Comparison of ENCODE assay signal across 10 cellular contexts in the genomic region with DNA sequence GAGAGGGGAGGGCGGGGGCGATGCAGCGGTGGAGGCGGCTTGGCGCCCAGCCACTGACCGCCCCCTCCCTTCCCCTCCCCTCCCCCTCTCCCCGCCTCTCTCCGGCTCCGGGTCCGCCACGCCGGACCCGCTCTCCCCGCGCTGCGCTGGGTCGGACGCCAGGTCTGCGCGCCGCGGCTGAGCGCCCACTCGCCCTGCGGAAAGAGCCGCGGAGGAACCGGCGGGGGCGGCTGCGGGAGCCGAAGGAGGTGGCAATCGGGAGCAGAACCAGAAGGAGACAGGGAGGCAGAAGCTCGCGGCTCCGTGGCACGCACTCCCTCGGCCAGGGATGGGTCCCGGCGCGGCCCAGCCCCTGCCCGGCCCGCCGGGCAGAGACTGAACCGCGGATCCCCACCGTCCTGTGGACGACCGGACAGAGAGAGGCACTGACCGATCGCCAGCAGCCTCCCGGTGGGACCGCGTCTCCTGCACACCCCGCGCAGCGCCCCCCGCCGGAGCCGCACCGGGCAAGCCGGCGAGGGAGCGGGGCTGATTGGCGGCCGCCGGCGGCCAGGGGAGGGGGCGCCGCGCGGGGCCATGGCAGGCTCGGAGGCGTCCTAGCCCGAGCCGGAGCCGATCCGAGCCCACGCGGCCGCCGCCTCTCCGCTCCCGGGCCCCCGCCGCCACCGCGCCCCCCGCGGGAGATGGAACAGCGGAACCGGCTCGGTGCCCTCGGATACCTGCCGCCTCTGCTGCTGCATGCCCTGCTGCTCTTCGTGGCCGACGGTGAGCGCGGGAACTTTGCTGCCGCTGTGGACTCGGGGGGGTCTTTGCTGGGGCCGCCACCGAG. TPM values are rescaled to one million over a fixed set of nuclear protein-coding genes. Genes with fewer than 3 reads are reported as not detected.
DNase-seq lines count a peak whose midpoint lies in the region; ATAC-seq lines count a peak whose summit lies in the region.
"Had no signal": no experiment of that assay in that cellular context is flagged by ENCODE, and none has a peak within 500 bp of the region (broad histone marks: within the 10 kb centered on the region; RNA-seq: fewer than 3 reads in every experiment).

TSS of gene VSTM2B (plus strand) at position 94 of the 829 bp plus-strand sequence. CDS start at position 684, 590 bp downstream.

- peaks cover 34% of the 10 kb centered on the region for H3K27me3 Mint-ChIP-seq in activated naive CD4-positive, alpha-beta T cell treated with anti-CD3 and anti-CD28 coated beads, Interleukin-2, amount 50 U/mL, for 24 hours
- H3K27me3 Mint-ChIP-seq in memory B cell, result peaks cover 28% of the 10 kb centered on the region

- ATAC-seq in activated naive CD4-positive, alpha-beta T cell treated with anti-CD3 and anti-CD28 coated beads, Interleukin-2, amount 50 U/mL, for 72 hours, result no peak
- ATAC-seq in memory B cell (ENCODE audit: low read depth), result no peak
- ATAC-seq in HG03457 (IDR thresholded peaks at IDR 0.05; ENCODE audit: unreplicated experiment), result no peak

- H3K4me1 Mint-ChIP-seq in activated naive CD4-positive, alpha-beta T cell treated with anti-CD3 and anti-CD28 coated beads, Interleukin-2, amount 50 U/mL, for 24 hours, result peaks cover 19% of the 10 kb centered on the region
- H3K4me1 Mint-ChIP-seq in memory B cell, result peaks cover 6% of the 10 kb centered on the region

- H3K4me3 Mint-ChIP-seq in activated naive CD4-positive, alpha-beta T cell treated with anti-CD3 and anti-CD28 coated beads, Interleukin-2, amount 50 U/mL, for 24 hours, result peak within 1 kb of the TSS; percentile 66
- H3K4me3 Mint-ChIP-seq in memory B cell, result peak within 1 kb of the TSS; percentile 53

- no peaks in the 10 kb centered on the region for H3K9me3 Mint-ChIP-seq in activated naive CD4-positive, alpha-beta T cell treated with anti-CD3 and anti-CD28 coated beads, Interleukin-2, amount 50 U/mL, for 24 hours
- no peaks in the 10 kb centered on the region for H3K9me3 Mint-ChIP-seq in activated naive CD4-positive, alpha-beta T cell treated with anti-CD3 and anti-CD28 coated beads, Interleukin-2, amount 50 U/mL, for 72 hours
- peaks cover 4% of the 10 kb centered on the region for H3K9me3 Mint-ChIP-seq in memory B cell

- H3K27ac Mint-ChIP-seq in activated naive CD4-positive, alpha-beta T cell treated with anti-CD3 and anti-CD28 coated beads, Interleukin-2, amount 50 U/mL, for 24 hours, result no peak within 1 kb of the TSS
- no peak within 1 kb of the TSS for H3K27ac Mint-ChIP-seq in activated naive CD4-positive, alpha-beta T cell treated with anti-CD3 and anti-CD28 coated beads, Interleukin-2, amount 50 U/mL, for 72 hours
- H3K27ac Mint-ChIP-seq in memory B cell, result no peak within 1 kb of the TSS

- H3K27ac ChIP-seq in angular gyrus (ENCODE audit: low read depth, low read length) (peak within 1 kb of the TSS; percentile 78), temporal lobe (ENCODE audit: low read depth, low read length) (peak within 1 kb of the TSS; percentile 65)
- H3K27ac ChIP-seq: C4-2B had no signal

- peaks cover 2% of the 10 kb centered on the region for H3K36me3 Mint-ChIP-seq in activated naive CD4-positive, alpha-beta T cell treated with anti-CD3 and anti-CD28 coated beads, Interleukin-2, amount 50 U/mL, for 24 hours
- H3K36me3 Mint-ChIP-seq in activated naive CD4-positive, alpha-beta T cell treated with anti-CD3 and anti-CD28 coated beads, Interleukin-2, amount 50 U/mL, for 72 hours, result peaks cover 16 to 18% of the 10 kb centered on the region in 2 donors
- H3K36me3 Mint-ChIP-seq in memory B cell, result peaks cover 6% of the 10 kb centered on the region

- no peak for DNase-seq in activated naive CD4-positive, alpha-beta T cell treated with anti-CD3 and anti-CD28 coated beads, Interleukin-2, amount 50 U/mL, for 72 hours (ENCODE audit: low spot score in 2 of 2)
- no peak for DNase-seq in memory B cell (ENCODE audit: low spot score in 2 of 2)
- no peak for DNase-seq in GM19240 (ENCODE audit: insufficient read length, low spot score)
- DNase-seq in activated gamma-delta T cell treated with Interleukin-2 at 50 U/mL for 16 hours, result no peak
- DNase-seq: effector CD4-positive, alpha-beta T cell had no signal

RNA-seq across cellular contexts. Expression of gene VSTM2B, which starts in this region (rescaled TPM):
- under 1 TPM in 1 of 2 donors, not detected in 1; 0.27 TPM for total RNA-seq in activated naive CD4-positive, alpha-beta T cell treated with anti-CD3 and anti-CD28 coated beads, Interleukin-2, amount 50 U/mL, for 72 hours
- total RNA-seq in temporal lobe, result 15.5 TPM

Comparison
In these comparisons a context has a peak if more than half of its experiments do, and no peak if none do; other contexts are left out.
1. RNA of gene VSTM2B (total RNA-seq): 15.5 TPM in temporal lobe (single experiment); 0.27 TPM in activated naive CD4-positive, alpha-beta T cell treated with anti-CD3 and anti-CD28 coated beads, Interleukin-2, amount 50 U/mL, for 72 hours; every median in the first group is over 10 times any median in the second.